In genomic region chr12:104790296-104791125, GRCh38 we compare ENCODE assay signal across 1 cellular context.
TF ChIP-seq lines count a peak whose summit lies in the region.

No MANE protein-coding gene starts in this region.

TF ChIP-seq in GM23338, 12 proteins besides CTCF, POLR2A, EP300 and RAD21 (continued from another document):
- TF ChIP-seq REST (IDR thresholded peaks at IDR 0.05; ENCODE audit: unreplicated experiment): no peak
- no peak for TF ChIP-seq ZNF114 (CRISPR knock-in tag; IDR thresholded peaks at IDR 0.05)
